8 cellular contexts compared by ENCODE assay signal in the genomic region with DNA sequence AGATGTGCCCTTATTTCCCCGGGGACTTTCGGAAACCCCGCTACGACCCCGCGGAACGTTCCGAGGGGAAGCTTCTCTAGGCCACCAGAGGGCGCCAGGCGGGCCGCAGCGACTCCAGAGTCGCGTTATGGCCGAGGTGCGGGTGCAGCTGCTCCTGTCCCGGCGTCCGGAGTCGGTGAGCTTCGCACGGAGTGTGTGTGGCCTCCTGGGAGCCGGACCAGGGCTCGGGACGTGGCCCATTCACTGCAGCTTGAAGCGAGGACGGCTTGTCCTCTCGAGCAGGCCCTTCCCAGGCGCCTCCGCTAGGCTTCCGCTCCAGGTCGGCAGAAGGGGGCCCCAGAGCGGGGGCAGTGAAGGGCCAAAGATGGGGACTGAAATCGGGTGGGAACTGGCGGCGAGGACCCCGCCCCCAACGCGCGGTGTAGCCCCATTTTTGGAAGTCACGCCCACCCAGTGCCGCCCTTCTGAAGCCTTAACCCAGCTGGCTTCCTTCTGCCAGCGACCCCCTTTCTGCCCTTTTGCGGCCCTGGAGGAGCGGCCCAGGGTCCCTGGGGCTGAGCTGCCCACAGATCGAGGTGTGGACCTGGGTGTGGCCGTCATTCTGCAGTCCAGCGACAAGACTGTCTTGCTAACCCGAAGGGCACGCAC. TPM values are rescaled to one million over a fixed set of nuclear protein-coding genes. Genes with fewer than 3 reads are reported as not detected.
DNase-seq lines count a peak whose midpoint lies in the region; ATAC-seq and TF ChIP-seq lines count a peak whose summit lies in the region.

A gene with protein sequence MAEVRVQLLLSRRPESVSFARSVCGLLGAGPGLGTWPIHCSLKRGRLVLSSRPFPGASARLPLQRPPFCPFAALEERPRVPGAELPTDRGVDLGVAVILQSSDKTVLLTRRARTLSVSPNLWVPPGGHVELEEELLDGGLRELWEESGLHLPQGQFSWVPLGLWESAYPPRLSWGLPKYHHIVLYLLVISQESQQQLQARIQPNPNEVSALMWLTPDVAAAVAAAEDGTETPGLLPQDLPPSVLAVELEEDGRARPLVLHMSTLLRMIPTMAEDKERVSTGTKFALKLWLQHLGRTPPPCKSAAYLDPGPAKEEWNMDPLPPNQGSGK (plus strand): TSS at position 117 of the 648 bp plus-strand sequence. CDS start 11 bp downstream, at position 128.

- H3K18ac ChIP-seq in mesendoderm (ENCODE audit: low read length) = peak within 1 kb of the TSS; percentile 46

- peak within 1 kb of the TSS; percentile 43 for H3K27ac ChIP-seq in effector memory CD4-positive, alpha-beta T cell (ENCODE audit: insufficient read depth, low read length, poor library complexity, severe bottlenecking)
- no peak within 1 kb of the TSS for H3K27ac ChIP-seq in mesendoderm (ENCODE audit: low read depth, low read length)

- ATAC-seq in GM18909 (IDR thresholded peaks at IDR 0.05; ENCODE audit: poor library complexity, unreplicated experiment) (peak; percentile 67), HG03280 (IDR thresholded peaks at IDR 0.05; ENCODE audit: unreplicated experiment) (peak; percentile 53)
- ATAC-seq in activated CD8-positive, alpha-beta T cell treated with anti-CD3 and anti-CD28 coated beads for 36 hours = peak; percentile 71

- DNase-seq in Ammon's horn (ENCODE audit: low spot score) (peak; percentile 81), NCI-H69 (lab: John Stamatoyannopoulos, UW) (peak; percentile 90), mesendoderm (peak; percentile 89)
- peak; percentile 85 for DNase-seq in activated CD8-positive, alpha-beta T cell treated with anti-CD3 and anti-CD28 coated beads for 36 hours
- peak; percentile 48 to 67 (median 51) for DNase-seq in effector memory CD4-positive, alpha-beta T cell
- peak; percentile 46 to 49 for DNase-seq in stimulated activated CD8-positive, alpha-beta memory T cell treated with anti-CD3 and anti-CD28 coated beads, Interleukin-15, amount 100 ng/mL, for 4 hours (ENCODE audit: low read depth in 2 of 2)

- no peak within 1 kb of the TSS for H3K27ac Mint-ChIP-seq in activated CD8-positive, alpha-beta T cell treated with anti-CD3 and anti-CD28 coated beads for 36 hours

- H4K5ac ChIP-seq in mesendoderm (ENCODE audit: low read length) = no peak within 1 kb of the TSS

- H3K27me3 Mint-ChIP-seq in activated CD8-positive, alpha-beta T cell treated with anti-CD3 and anti-CD28 coated beads for 36 hours = no peaks in the 10 kb centered on the region

- H3K4me1 Mint-ChIP-seq in activated CD8-positive, alpha-beta T cell treated with anti-CD3 and anti-CD28 coated beads for 36 hours (ENCODE audit: low read depth) = peaks cover 13% of the 10 kb centered on the region

- peak within 1 kb of the TSS; percentile 63 for H3K4ac ChIP-seq in mesendoderm (ENCODE audit: low read depth, low read length)

- H3K36me3 ChIP-seq in effector memory CD4-positive, alpha-beta T cell (ENCODE audit: control insufficient read depth, insufficient read depth, low read length) = peaks cover 33% of the 10 kb centered on the region
- H3K36me3 ChIP-seq in mesendoderm (ENCODE audit: control insufficient read depth, insufficient read depth, low read length) = peaks cover 12% of the 10 kb centered on the region

- no peak within 1 kb of the TSS for H3K4me3 Mint-ChIP-seq in activated CD8-positive, alpha-beta T cell treated with anti-CD3 and anti-CD28 coated beads for 36 hours

- peak within 1 kb of the TSS; percentile 95 for H3K56ac ChIP-seq in mesendoderm (ENCODE audit: low read length)

- CTCF ChIA-PET in activated CD8-positive, alpha-beta T cell treated with anti-CD3 and anti-CD28 coated beads for 36 hours (lab: Charles Lee) = interaction anchor here (0.6 to 9.2 kb wide), 55 partner anchors 9 to 198 kb away, joined by 3 to 231 read pairs (median 5); a partner anchor contains a TSS

- intact Hi-C loops in activated CD8-positive, alpha-beta T cell treated with anti-CD3 and anti-CD28 coated beads for 36 hours (cut with micrococcal nuclease) = loop anchor here (5.0 to 10.0 kb wide), 2 partner anchors 69 to 167 kb away; a partner anchor contains a TSS

- peak within 1 kb of the TSS; percentile 82 for H3K4me3 ChIP-seq in effector memory CD4-positive, alpha-beta T cell (ENCODE audit: insufficient read depth, low read depth, low read length, poor library complexity, severe bottlenecking)
- peak within 1 kb of the TSS; percentile 66 for H3K4me3 ChIP-seq in mesendoderm (ENCODE audit: low read length)

- H3K27me3 ChIP-seq in effector memory CD4-positive, alpha-beta T cell (replicated peaks; ENCODE audit: control insufficient read depth, insufficient read depth, low read length, poor library complexity, severe bottlenecking) = no peaks in the 10 kb centered on the region
- no peaks in the 10 kb centered on the region for H3K27me3 ChIP-seq in mesendoderm (ENCODE audit: insufficient read depth, low read length, poor library complexity)

- no peaks in the 10 kb centered on the region for H3K9me3 Mint-ChIP-seq in activated CD8-positive, alpha-beta T cell treated with anti-CD3 and anti-CD28 coated beads for 36 hours

- no peak within 1 kb of the TSS for H3K23ac ChIP-seq in mesendoderm (ENCODE audit: low read length)

- H3K36me3 Mint-ChIP-seq in activated CD8-positive, alpha-beta T cell treated with anti-CD3 and anti-CD28 coated beads for 36 hours (ENCODE audit: low read depth) = peaks cover 13% of the 10 kb centered on the region

- peak within 1 kb of the TSS; percentile 86 for H3K9ac ChIP-seq in mesendoderm (ENCODE audit: low read length)

- no peak within 1 kb of the TSS for H2AK5ac ChIP-seq in mesendoderm (ENCODE audit: low read length)

- peaks cover 6% of the 10 kb centered on the region for H3K4me1 ChIP-seq in effector memory CD4-positive, alpha-beta T cell (ENCODE audit: control insufficient read depth, insufficient read depth, low read length, poor library complexity, severe bottlenecking)
- H3K4me1 ChIP-seq in mesendoderm (ENCODE audit: control insufficient read depth, low read depth, low read length) = no peaks in the 10 kb centered on the region

- peak within 1 kb of the TSS; percentile 92 for H3K4me2 ChIP-seq in mesendoderm (ENCODE audit: low read length)

- TF ChIP-seq CTCF in activated CD8-positive, alpha-beta T cell treated with anti-CD3 and anti-CD28 coated beads for 36 hours (IDR thresholded peaks at IDR 0.05) = peak; percentile 87

- no peak within 1 kb of the TSS for H4K8ac ChIP-seq in mesendoderm (ENCODE audit: low read depth, low read length)

- H3K79me2 ChIP-seq in mesendoderm (ENCODE audit: control insufficient read depth, insufficient read depth, low read length) = no peaks in the 10 kb centered on the region

- no CpG with 5 or more reads among the region's 50 CpGs for WGBS in mesendoderm (ENCODE audit: extremely low coverage, insufficient coverage, low lambda C conversion rate)

- POLR2A ChIA-PET in activated CD8-positive, alpha-beta T cell treated with anti-CD3 and anti-CD28 coated beads for 36 hours (lab: Charles Lee) = interaction anchor here (0.6 to 4.3 kb wide), 23 partner anchors 10 to 206 kb away, joined by 3 to 49 read pairs (median 3); a partner anchor contains a TSS

- no peak within 1 kb of the TSS for H2BK120ac ChIP-seq in mesendoderm (ENCODE audit: low read depth, low read length)

- no peaks in the 10 kb centered on the region for H3K9me3 ChIP-seq in effector memory CD4-positive, alpha-beta T cell (ENCODE audit: control insufficient read depth, low read length)

- H3K79me1 ChIP-seq in mesendoderm (ENCODE audit: low read length) = no peaks in the 10 kb centered on the region

- no peak within 1 kb of the TSS for H2BK15ac ChIP-seq in mesendoderm (replicated peaks; ENCODE audit: low read depth)

- no peak within 1 kb of the TSS for H2BK5ac ChIP-seq in mesendoderm (ENCODE audit: low read length)

RNA-seq across cellular contexts. Expression of the gene that starts here (rescaled TPM):
- total RNA-seq in activated CD8-positive, alpha-beta T cell treated with anti-CD3 and anti-CD28 coated beads for 36 hours = 1 to 10 TPM; 3.0 to 3.3 TPM
- 3.1 TPM for polyA plus RNA-seq in mesendoderm (2013, experiment 1 of 2)
- polyA plus RNA-seq in mesendoderm (2013, experiment 2 of 2) = 3.7 TPM
